In genomic region chr1:172991674-172992400, GRCh38 we compare ENCODE assay signal across 1 cellular context.
TF ChIP-seq lines count a peak whose summit lies in the region.

No MANE protein-coding gene starts in this region.

TF ChIP-seq in IMR-90, 13 proteins besides CTCF, POLR2A, EP300 and RAD21 (continued from another document):
- TF ChIP-seq USF2 (IDR thresholded peaks at IDR 0.05; ENCODE audit: low read depth, low read length): no peak
- no peak for TF ChIP-seq SMC3 (IDR thresholded peaks at IDR 0.05; ENCODE audit: low read depth, low read length)
